In the genomic region with DNA sequence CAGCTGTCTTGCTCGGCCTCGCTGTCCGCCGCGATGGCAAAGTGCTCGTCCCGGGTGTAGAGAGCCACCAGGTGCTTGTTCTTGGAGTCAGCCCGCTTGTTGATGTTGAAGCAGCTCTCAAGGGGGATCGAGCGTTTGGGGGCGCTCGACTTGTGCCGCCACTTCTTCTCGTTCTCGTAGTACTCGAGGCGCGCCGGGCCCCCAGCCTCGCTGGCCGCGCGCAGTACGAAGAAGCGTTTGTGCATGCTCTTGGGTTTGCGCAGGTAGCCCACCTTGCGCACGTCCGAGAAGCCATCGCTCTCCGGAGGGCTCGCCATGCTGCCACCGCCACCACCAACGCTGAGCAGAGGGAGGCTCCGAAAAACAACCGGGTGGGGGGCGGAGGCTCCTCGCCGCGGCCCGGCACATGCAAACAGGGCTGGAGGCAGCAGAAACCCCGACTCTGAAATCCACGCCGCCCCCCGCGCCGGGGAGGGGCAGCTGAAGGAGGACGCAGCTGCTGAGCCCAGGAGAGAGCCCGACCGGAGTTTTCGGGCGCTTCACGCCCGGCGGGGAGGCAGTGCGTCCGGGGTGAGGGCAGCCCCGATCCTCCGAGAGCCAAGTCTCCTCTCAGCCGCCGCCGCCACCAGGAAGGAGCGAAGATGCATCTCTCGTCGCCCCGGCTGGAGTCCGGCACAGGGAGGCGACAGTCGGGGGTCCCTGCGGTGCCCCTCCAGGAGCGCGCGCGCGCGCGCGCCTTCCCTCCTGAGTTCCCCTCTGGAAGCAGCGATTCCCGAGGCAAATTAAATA, we compare ENCODE assay signal across 8 cellular contexts. TPM values are rescaled to one million over a fixed set of nuclear protein-coding genes. Genes with fewer than 3 reads are reported as not detected.
A peak's percentile ranks its signal among the peaks of the same experiment; 100 is the strongest.
DNase-seq lines count a peak whose midpoint lies in the region; ATAC-seq and TF ChIP-seq lines count a peak whose summit lies in the region.

No MANE protein-coding gene starts in this region.

- DNase-seq in BE2C: peak; percentile 24
- DNase-seq in HT1080 (ENCODE audit: low read depth): peak; percentile 66
- peak; percentile 41 to 54 for DNase-seq in activated CD4-positive, alpha-beta T cell treated with anti-CD3 and anti-CD28 coated beads, Interleukin-2, amount 50 U/mL, for 48 hours
- peak; percentile 34 for DNase-seq in endothelial cell (ENCODE audit: low spot score)
- peak; percentile 68 to 77 (median 69) for DNase-seq in mucosa of descending colon
- peak; percentile 77 to 83 for DNase-seq in suprapubic skin (ENCODE audit: low spot score in 2 of 2)
- DNase-seq in GOT3 (lab: John Stamatoyannopoulos, UW): no peak

- no peaks in the 10 kb centered on the region for H3K9me3 Mint-ChIP-seq in endothelial cell (ENCODE audit: unreplicated experiment)

- TF ChIP-seq EP300 in suprapubic skin (IDR thresholded peaks at IDR 0.05): no peak

- H3K4me1 Mint-ChIP-seq in endothelial cell (ENCODE audit: unreplicated experiment): peaks cover 4% of the 10 kb centered on the region

- peak overlapping the region; percentile 69 for H3K4me3 Mint-ChIP-seq in endothelial cell (ENCODE audit: unreplicated experiment)

- H3K36me3 ChIP-seq in BE2C: no peaks in the 10 kb centered on the region
- no peaks in the 10 kb centered on the region for H3K36me3 ChIP-seq in mucosa of descending colon (ENCODE audit: low read depth)
- no peaks in the 10 kb centered on the region for H3K36me3 ChIP-seq in suprapubic skin

- H3K27me3 Mint-ChIP-seq in endothelial cell (ENCODE audit: unreplicated experiment): peaks cover 11% of the 10 kb centered on the region

- H3K36me3 Mint-ChIP-seq in endothelial cell (ENCODE audit: low read depth, unreplicated experiment): no peaks in the 10 kb centered on the region

- TF ChIP-seq POLR2A in suprapubic skin (IDR thresholded peaks at IDR 0.05): no peak

- peak overlapping the region; percentile 79 for H3K4me3 ChIP-seq in BE2C (ENCODE audit: low read depth, low read length)
- H3K4me3 ChIP-seq in mucosa of descending colon: peak overlapping the region; percentile 33
- peak overlapping the region; percentile 68 for H3K4me3 ChIP-seq in suprapubic skin

- no peak overlapping the region for H3K27ac Mint-ChIP-seq in endothelial cell (ENCODE audit: unreplicated experiment)

- H3K27me3 ChIP-seq in BE2C (no peaks in the 10 kb centered on the region; the same call in 1 of the 2 replicates), suprapubic skin (no peaks in the 10 kb centered on the region)

- TF ChIP-seq CTCF in BE2C (IDR thresholded peaks at IDR 0.05; ENCODE audit: low read depth, low read length): no peak
- no peak for TF ChIP-seq CTCF in endothelial cell (IDR thresholded peaks at IDR 0.05; ENCODE audit: unreplicated experiment)
- TF ChIP-seq CTCF in mucosa of descending colon (IDR thresholded peaks at IDR 0.05): no peak
- no peak for TF ChIP-seq CTCF in suprapubic skin (IDR thresholded peaks at IDR 0.05)

- ATAC-seq in GM19395 (IDR thresholded peaks at IDR 0.05; ENCODE audit: unreplicated experiment): peak; percentile 38
- ATAC-seq in mucosa of descending colon: peak; percentile 29

- no peaks in the 10 kb centered on the region for H3K9me3 ChIP-seq in BE2C
- no peaks in the 10 kb centered on the region for H3K9me3 ChIP-seq in mucosa of descending colon
- H3K9me3 ChIP-seq in suprapubic skin: no peaks in the 10 kb centered on the region

- H3K4me1 ChIP-seq in BE2C: no peaks in the 10 kb centered on the region
- H3K4me1 ChIP-seq in mucosa of descending colon (ENCODE audit: low read depth): peaks cover 18% of the 10 kb centered on the region
- H3K4me1 ChIP-seq in suprapubic skin: peaks cover 65% of the 10 kb centered on the region

- H3K27ac ChIP-seq in suprapubic skin: peak overlapping the region; percentile 86

- intact Hi-C loops in mucosa of descending colon (cut with DNase I, micrococcal nuclease): loop anchor here (10.0 kb wide), 2 partner anchors 64 to 144 kb away; no protein-coding TSS in a partner anchor

- 0% methylated on average over 4 of the region's 80 CpGs for WGBS in suprapubic skin

RNA-seq across cellular contexts. Expression of a gene that starts 1.0 kb away (rescaled TPM):
- polyA plus RNA-seq in BE2C (2012; ENCODE audit: insufficient read depth, insufficient read length, low read depth): 7.8 TPM
- total RNA-seq in HT1080 (2014; rRNA removed; shearing (Covaris generic)): 22.8 and 29.9 TPM in 2 replicates
- polyA plus RNA-seq in HT1080 (2015; cell fraction: cytosol; rRNA removed): 8.6 and 10.7 TPM in 2 replicates
- 11.6 and 12.5 TPM in 2 replicates for polyA plus RNA-seq in HT1080 (2015; cell fraction: nucleus; rRNA removed)
- 0.72 TPM for total RNA-seq in endothelial cell (ENCODE audit: unreplicated experiment)
- 10 to 100 TPM in 2 of 3 donors, 1 to 10 TPM in 1; 8.1 to 29.0 (median 13.5) TPM for total RNA-seq in mucosa of descending colon
- total RNA-seq in suprapubic skin: 10 to 100 TPM; 18.4 to 40.7 (median 28.1) TPM

RNA-seq across cellular contexts. Expression of a gene that starts 37.2 kb away (rescaled TPM):
- 40.9 TPM for polyA plus RNA-seq in BE2C (2012; ENCODE audit: insufficient read depth, insufficient read length, low read depth)
- 7.7 and 14.0 TPM in 2 replicates for total RNA-seq in HT1080 (2014; rRNA removed; shearing (Covaris generic))
- 14.6 and 21.1 TPM in 2 replicates for polyA plus RNA-seq in HT1080 (2015; cell fraction: cytosol; rRNA removed)
- 20.5 and 38.8 TPM in 2 replicates for polyA plus RNA-seq in HT1080 (2015; cell fraction: nucleus; rRNA removed)
- total RNA-seq in endothelial cell (ENCODE audit: unreplicated experiment) (21.9 TPM), mucosa of descending colon (10 to 100 TPM; 28.7 to 41.6 (median 30.5) TPM), suprapubic skin (10 to 100 TPM; 14.0 to 41.8 (median 20.7) TPM)
